In genomic region chr4:7863911-7864681, GRCh38 we compare ENCODE assay signal across 12 cellular contexts.
DNase-seq lines count a peak whose midpoint lies in the region; ATAC-seq and TF ChIP-seq lines count a peak whose summit lies in the region.
"Had no signal": no experiment of that assay in that cellular context is flagged by ENCODE, and none has a peak within 500 bp of the region (broad histone marks: within the 10 kb centered on the region; RNA-seq: fewer than 3 reads in every experiment).

No MANE protein-coding gene starts in this region.

- no peak overlapping the region for H4K8ac ChIP-seq in neuronal stem cell (ENCODE audit: low read depth, low read length)

- CTCF ChIA-PET in activated naive CD4-positive, alpha-beta T cell treated with anti-CD3 and anti-CD28 coated beads, Interleukin-2, amount 10 ng/mL, durations not matched to agents 7 days and 5 days (lab: Charles Lee), result interaction anchor here (0.7 to 3.5 kb wide), 6 partner anchors 10 to 20 kb away, joined by 3 to 13 read pairs (median 6); no protein-coding TSS in a partner anchor

- H3K4me1 ChIP-seq in smooth muscle cell (ENCODE audit: low read depth), result peaks cover 19% of the 10 kb centered on the region
- peaks cover 10 to 19% of the 10 kb centered on the region in 2 donors for H3K4me1 ChIP-seq in neuronal stem cell (ENCODE audit: control insufficient read depth in 2 of 2, insufficient read depth in 1 of 2, low read depth in 1 of 2, low read length in 2 of 2)

- peak; percentile 76 for ATAC-seq in stimulated activated naive CD8-positive, alpha-beta T cell treated with anti-CD3 and anti-CD28 coated beads, Interleukin-15, amount 100 ng/mL, for 72 hours
- ATAC-seq in GM18870 (IDR thresholded peaks at IDR 0.05; ENCODE audit: unreplicated experiment), result no peak
- ATAC-seq: SK-N-SH treated with all-trans-retinoic acid at 6 μM for 48 hours had no signal

- H3K79me2 ChIP-seq in smooth muscle cell (ENCODE audit: low read depth), result peaks cover 15% of the 10 kb centered on the region

- peaks cover 6% of the 10 kb centered on the region for H3K9me3 Mint-ChIP-seq in activated naive CD4-positive, alpha-beta T cell treated with anti-CD3 and anti-CD28 coated beads, Interleukin-2, amount 10 ng/mL, durations not matched to agents 7 days and 5 days
- H3K9me3 Mint-ChIP-seq in T-helper 2 cell treated with Interferon-gamma antibody and Interleukin-4, amounts not matched to agents 5 μg/mL and 100 μg/mL, for 36 hours, result peaks cover 8% of the 10 kb centered on the region
- H3K9me3 Mint-ChIP-seq in glutamatergic neuron (ENCODE audit: unreplicated experiment), result peaks cover 47% of the 10 kb centered on the region
- peaks cover 7 to 10% of the 10 kb centered on the region in 2 donors for H3K9me3 Mint-ChIP-seq in stimulated activated naive CD8-positive, alpha-beta T cell treated with anti-CD3 and anti-CD28 coated beads, Interleukin-15, amount 100 ng/mL, for 72 hours

- H2BK120ac ChIP-seq in neuronal stem cell (ENCODE audit: low read depth, low read length), result no peak overlapping the region

- 99% methylated on average over 4 of the region's 4 CpGs for WGBS in smooth muscle cell (ENCODE audit: low lambda C conversion rate)
- no CpG with 5 or more reads among the region's 4 CpGs for WGBS in neuronal stem cell (ENCODE audit: extremely low coverage in 2 of 2, insufficient read length in 2 of 2, insufficient replicate concordance in 1 of 2), 2 donors

- H3K36me3 Mint-ChIP-seq in activated naive CD4-positive, alpha-beta T cell treated with anti-CD3 and anti-CD28 coated beads, Interleukin-2, amount 10 ng/mL, durations not matched to agents 7 days and 5 days, result peaks cover 25% of the 10 kb centered on the region
- peaks cover 10% of the 10 kb centered on the region for H3K36me3 Mint-ChIP-seq in T-helper 2 cell treated with Interferon-gamma antibody and Interleukin-4, amounts not matched to agents 5 μg/mL and 100 μg/mL, for 36 hours (ENCODE audit: low read depth)
- H3K36me3 Mint-ChIP-seq in glutamatergic neuron (ENCODE audit: unreplicated experiment), result peaks cover 22% of the 10 kb centered on the region

- H3K4me3 ChIP-seq in smooth muscle cell (no peak overlapping the region), neuronal stem cell (ENCODE audit: low read length in 2 of 2) (no peak overlapping the region)

- peaks cover 5% of the 10 kb centered on the region for H3F3A ChIP-seq in smooth muscle cell (ENCODE audit: low read depth)

- no peak overlapping the region for H4K91ac ChIP-seq in neuronal stem cell (ENCODE audit: low read depth, low read length, poor library complexity)

- H3K9ac ChIP-seq in smooth muscle cell (ENCODE audit: low read depth) (no peak overlapping the region), neuronal stem cell (ENCODE audit: low read depth, low read length, poor library complexity) (no peak overlapping the region)

- peaks cover 10% of the 10 kb centered on the region for H4K20me1 ChIP-seq in smooth muscle cell (ENCODE audit: low read depth)

- DNase-seq in activated naive CD4-positive, alpha-beta T cell treated with anti-CD3 and anti-CD28 coated beads, Interleukin-2, amount 10 ng/mL, durations not matched to agents 7 days and 5 days, result peak; percentile 38
- DNase-seq in activated naive CD4-positive, alpha-beta T cell (lab: John Stamatoyannopoulos, UW), result no peak
- peak; percentile 27 for DNase-seq in T-helper 2 cell treated with Interferon-gamma antibody and Interleukin-4, amounts not matched to agents 5 μg/mL and 100 μg/mL, for 36 hours (ENCODE audit: low spot score)
- DNase-seq in glutamatergic neuron (no peak), smooth muscle cell (lab: John Stamatoyannopoulos, UW; ENCODE audit: unreplicated experiment) (no peak), neuronal stem cell (ENCODE audit: low spot score) (no peak)
- DNase-seq in stimulated activated naive CD8-positive, alpha-beta T cell treated with anti-CD3 and anti-CD28 coated beads, Interleukin-15, amount 100 ng/mL, for 72 hours, result peak; percentile 51 to 52
- DNase-seq: cortex of kidney; NCI-H510A; stimulated activated naive CD4-positive, alpha-beta T cell treated with Interleukin-2 at 50 U/mL for 16 hours had no signal

- no peak overlapping the region for H2AK5ac ChIP-seq in neuronal stem cell (ENCODE audit: low read depth, low read length)

- H3K36me3 ChIP-seq in smooth muscle cell (ENCODE audit: low read depth) (no peaks in the 10 kb centered on the region), neuronal stem cell (replicated peaks in 1 of 2; ENCODE audit: control insufficient read depth in 2 of 2, insufficient read depth in 2 of 2, low read length in 2 of 2) (peaks cover 2 to 6% of the 10 kb centered on the region in 2 donors)

- H2BK15ac ChIP-seq in neuronal stem cell (ENCODE audit: low read length), result no peak overlapping the region

- H2AFZ ChIP-seq in smooth muscle cell (ENCODE audit: low read depth) (no peak overlapping the region), neuronal stem cell (ENCODE audit: low read length) (no peak overlapping the region)

- TF ChIP-seq CTCF in glutamatergic neuron (IDR thresholded peaks at IDR 0.05; ENCODE audit: partially characterized antibody, unreplicated experiment), result no peak
- TF ChIP-seq CTCF in smooth muscle cell (IDR thresholded peaks at IDR 0.05; ENCODE audit: borderline replicate concordance, insufficient read depth, poor library complexity, severe bottlenecking), result no peak

- H3K23ac ChIP-seq in neuronal stem cell (ENCODE audit: low read depth, low read length, poor library complexity), result no peak overlapping the region

- H3K27me3 Mint-ChIP-seq in activated naive CD4-positive, alpha-beta T cell treated with anti-CD3 and anti-CD28 coated beads, Interleukin-2, amount 10 ng/mL, durations not matched to agents 7 days and 5 days, result peaks cover 4% of the 10 kb centered on the region
- peaks cover 4% of the 10 kb centered on the region for H3K27me3 Mint-ChIP-seq in T-helper 2 cell treated with Interferon-gamma antibody and Interleukin-4, amounts not matched to agents 5 μg/mL and 100 μg/mL, for 36 hours (ENCODE audit: low read depth)
- H3K27me3 Mint-ChIP-seq in glutamatergic neuron (ENCODE audit: unreplicated experiment), result peaks cover 31% of the 10 kb centered on the region
- no peaks in the 10 kb centered on the region for H3K27me3 Mint-ChIP-seq in stimulated activated naive CD8-positive, alpha-beta T cell treated with anti-CD3 and anti-CD28 coated beads, Interleukin-15, amount 100 ng/mL, for 72 hours

- H3K4me2 ChIP-seq in smooth muscle cell, result no peak overlapping the region
- H3K4me2 ChIP-seq in neuronal stem cell (ENCODE audit: insufficient read depth, low read length, poor library complexity, severe bottlenecking), result no peak overlapping the region

- peak overlapping the region; percentile 4 for H3K4me3 Mint-ChIP-seq in activated naive CD4-positive, alpha-beta T cell treated with anti-CD3 and anti-CD28 coated beads, Interleukin-2, amount 10 ng/mL, durations not matched to agents 7 days and 5 days
- peak overlapping the region; percentile 42 for H3K4me3 Mint-ChIP-seq in T-helper 2 cell treated with Interferon-gamma antibody and Interleukin-4, amounts not matched to agents 5 μg/mL and 100 μg/mL, for 36 hours
- peak overlapping the region; percentile 40 for H3K4me3 Mint-ChIP-seq in glutamatergic neuron (ENCODE audit: unreplicated experiment)
- peak overlapping the region in 1 of 2 donors; percentile 48 for H3K4me3 Mint-ChIP-seq in stimulated activated naive CD8-positive, alpha-beta T cell treated with anti-CD3 and anti-CD28 coated beads, Interleukin-15, amount 100 ng/mL, for 72 hours

- no peak overlapping the region for H2BK5ac ChIP-seq in neuronal stem cell (ENCODE audit: low read length)

- H2BK12ac ChIP-seq in neuronal stem cell (ENCODE audit: low read length), result no peak overlapping the region

- H3K27ac ChIP-seq in smooth muscle cell (ENCODE audit: low read depth) (no peak overlapping the region), neuronal stem cell (replicated peaks; ENCODE audit: low read length) (no peak overlapping the region)

- no peaks in the 10 kb centered on the region for H3K79me1 ChIP-seq in neuronal stem cell (ENCODE audit: low read depth, low read length)

- no peaks in the 10 kb centered on the region for H3K27me3 ChIP-seq in smooth muscle cell (ENCODE audit: low read depth)
- no peaks in the 10 kb centered on the region for H3K27me3 ChIP-seq in neuronal stem cell (ENCODE audit: control insufficient read depth in 3 of 3, insufficient read depth in 3 of 3, low read depth in 1 of 3, low read length in 3 of 3)

- peak overlapping the region; percentile 60 for H3K27ac Mint-ChIP-seq in activated naive CD4-positive, alpha-beta T cell treated with anti-CD3 and anti-CD28 coated beads, Interleukin-2, amount 10 ng/mL, durations not matched to agents 7 days and 5 days
- peak overlapping the region; percentile 47 for H3K27ac Mint-ChIP-seq in T-helper 2 cell treated with Interferon-gamma antibody and Interleukin-4, amounts not matched to agents 5 μg/mL and 100 μg/mL, for 36 hours
- H3K27ac Mint-ChIP-seq in glutamatergic neuron (ENCODE audit: unreplicated experiment), result peak overlapping the region; percentile 76
- peak overlapping the region; percentile 55 to 95 for H3K27ac Mint-ChIP-seq in stimulated activated naive CD8-positive, alpha-beta T cell treated with anti-CD3 and anti-CD28 coated beads, Interleukin-15, amount 100 ng/mL, for 72 hours

- H3K4ac ChIP-seq in neuronal stem cell (ENCODE audit: low read length), result no peak overlapping the region

- H3K14ac ChIP-seq in neuronal stem cell (ENCODE audit: low read length), result no peak overlapping the region

- H3K18ac ChIP-seq in neuronal stem cell (ENCODE audit: low read length), result no peak overlapping the region

- peaks cover 27% of the 10 kb centered on the region for H3K4me1 Mint-ChIP-seq in activated naive CD4-positive, alpha-beta T cell treated with anti-CD3 and anti-CD28 coated beads, Interleukin-2, amount 10 ng/mL, durations not matched to agents 7 days and 5 days
- peaks cover 25% of the 10 kb centered on the region for H3K4me1 Mint-ChIP-seq in T-helper 2 cell treated with Interferon-gamma antibody and Interleukin-4, amounts not matched to agents 5 μg/mL and 100 μg/mL, for 36 hours (ENCODE audit: low read depth)
- H3K4me1 Mint-ChIP-seq in glutamatergic neuron (ENCODE audit: low read depth, unreplicated experiment), result peaks cover 59% of the 10 kb centered on the region
- H3K4me1 Mint-ChIP-seq in stimulated activated naive CD8-positive, alpha-beta T cell treated with anti-CD3 and anti-CD28 coated beads, Interleukin-15, amount 100 ng/mL, for 72 hours, result peaks cover 22% of the 10 kb centered on the region

- H3K9me3 ChIP-seq in smooth muscle cell (replicated peaks; ENCODE audit: low read depth) (no peaks in the 10 kb centered on the region), neuronal stem cell (replicated peaks in 1 of 2; ENCODE audit: control insufficient read depth in 2 of 2, insufficient read depth in 1 of 2, low read depth in 1 of 2, low read length in 2 of 2) (no peaks in the 10 kb centered on the region)

Comparison
In these comparisons a context has a peak if more than half of its experiments do, and no peak if none do; other contexts are left out.
1. DNase-seq: peak in activated naive CD4-positive, alpha-beta T cell treated with anti-CD3 and anti-CD28 coated beads, Interleukin-2, amount 10 ng/mL, durations not matched to agents 7 days and 5 days (single experiment), T-helper 2 cell treated with Interferon-gamma antibody and Interleukin-4, amounts not matched to agents 5 μg/mL and 100 μg/mL, for 36 hours (single experiment) and stimulated activated naive CD8-positive, alpha-beta T cell treated with anti-CD3 and anti-CD28 coated beads, Interleukin-15, amount 100 ng/mL, for 72 hours (2 of 2); none in activated naive CD4-positive, alpha-beta T cell (0 of 4), glutamatergic neuron (single experiment), smooth muscle cell (single experiment) and neuronal stem cell (single experiment).
2. Peak in every context shown above with its lines, with median percentiles within 50 percentile points of each other: H3K27ac Mint-ChIP-seq.